ENCODE assay signal across 8 cellular contexts in genomic region chr11:62575156-62575555, GRCh38. TPM values are rescaled to one million over a fixed set of nuclear protein-coding genes. Genes with fewer than 3 reads are reported as not detected.
A peak's percentile ranks its signal among the peaks of the same experiment; 100 is the strongest.
DNase-seq lines count a peak whose midpoint lies in the region; ATAC-seq and TF ChIP-seq lines count a peak whose summit lies in the region.

No MANE protein-coding gene starts in this region.

- CTCF ChIA-PET in SK-N-SH (lab: Yijun Ruan, JAX) = interaction anchor here (0.7 to 1.8 kb wide), 4 partner anchors 14 to 37 kb away, joined by 3 to 5 read pairs (median 3); no protein-coding TSS in a partner anchor

- no peaks in the 10 kb centered on the region for H3K9me3 Mint-ChIP-seq in activated naive CD8-positive, alpha-beta T cell treated with anti-CD3 and anti-CD28 coated beads for 36 hours

- TF ChIP-seq EP300 in SK-N-SH (IDR thresholded peaks at IDR 0.05; ENCODE audit: borderline replicate concordance in 1 of 2, low read depth in 1 of 2, low read length in 1 of 2) (no peak), suprapubic skin (IDR thresholded peaks at IDR 0.05) (no peak)

- peak overlapping the region; percentile 89 for H3K4me3 Mint-ChIP-seq in activated naive CD8-positive, alpha-beta T cell treated with anti-CD3 and anti-CD28 coated beads for 36 hours

- no peaks in the 10 kb centered on the region for H3K9me2 ChIP-seq in SK-N-SH

- H3K27me3 Mint-ChIP-seq in activated naive CD8-positive, alpha-beta T cell treated with anti-CD3 and anti-CD28 coated beads for 36 hours = no peaks in the 10 kb centered on the region

- H4K20me1 ChIP-seq in SK-N-SH (ENCODE audit: insufficient read depth) = peaks cover 22% of the 10 kb centered on the region

- H3K9ac ChIP-seq in SK-N-SH = peak overlapping the region; percentile 82

- H3K27me3 ChIP-seq in SK-N-SH (ENCODE audit: insufficient read depth) = no peaks in the 10 kb centered on the region
- H3K27me3 ChIP-seq in suprapubic skin = no peaks in the 10 kb centered on the region

- no peak for TF ChIP-seq POLR2A in suprapubic skin (IDR thresholded peaks at IDR 0.05)

- H3K9me3 ChIP-seq in SK-N-SH (no peaks in the 10 kb centered on the region), suprapubic skin (no peaks in the 10 kb centered on the region)

- H3K4me2 ChIP-seq in SK-N-SH = peak overlapping the region; percentile 80

- H3K36me3 Mint-ChIP-seq in activated naive CD8-positive, alpha-beta T cell treated with anti-CD3 and anti-CD28 coated beads for 36 hours = peaks cover 48% of the 10 kb centered on the region

- 90% methylated on average over 5 of the region's 17 CpGs for WGBS in SK-N-SH (ENCODE audit: low lambda C conversion rate)
- WGBS in suprapubic skin = 37% methylated on average over 17 of the region's 17 CpGs

- no peak for TF ChIP-seq CTCF in SK-N-SH (IDR thresholded peaks at IDR 0.05)
- no peak for TF ChIP-seq CTCF in suprapubic skin (IDR thresholded peaks at IDR 0.05)

- H3K4me1 Mint-ChIP-seq in activated naive CD8-positive, alpha-beta T cell treated with anti-CD3 and anti-CD28 coated beads for 36 hours = peaks cover 33% of the 10 kb centered on the region

- peaks cover 19 to 28% of the 10 kb centered on the region in 2 experiments; a peak in 3 of 4 replicates for H3K4me1 ChIP-seq in SK-N-SH (ENCODE audit: control insufficient read depth in 1 of 2, insufficient read depth in 2 of 2, low read depth in 1 of 2, low read length in 1 of 2)
- peaks cover 45% of the 10 kb centered on the region for H3K4me1 ChIP-seq in suprapubic skin

- no peak for TF ChIP-seq RAD21 in SK-N-SH (IDR thresholded peaks at IDR 0.05; ENCODE audit: low read length)

- DNase-seq in SK-N-SH (no peak), iPS-NIHi7 (ENCODE audit: extremely low spot score) (peak; percentile 11), suprapubic skin (ENCODE audit: low spot score in 2 of 2) (peak in 1 of 2 donors; percentile 67), KG1 (lab: John Stamatoyannopoulos, UW) (no peak), NCI-H146 treated with DMSO at 0.1 percent for 48 hours (lab: John Stamatoyannopoulos, UW; ENCODE audit: unreplicated experiment) (no peak)
- no peak for DNase-seq in activated naive CD8-positive, alpha-beta T cell treated with anti-CD3 and anti-CD28 coated beads for 36 hours

- H3K4me3 ChIP-seq in SK-N-SH (ENCODE audit: low read depth in 2 of 2, low read length in 1 of 2) (peak overlapping the region in 1 of 2 experiments; percentile 63; a peak in 1 of 4 replicates), suprapubic skin (peak overlapping the region; percentile 92)

- H3F3A ChIP-seq in SK-N-SH (replicated peaks; ENCODE audit: insufficient read depth) = peaks cover 10% of the 10 kb centered on the region

- peaks cover 53% of the 10 kb centered on the region for H3K79me2 ChIP-seq in SK-N-SH (ENCODE audit: insufficient read depth)

- ATAC-seq in SK-N-SH treated with all-trans-retinoic acid at 6 μM for 48 hours = no peak
- no peak for ATAC-seq in GM18498 (IDR thresholded peaks at IDR 0.05; ENCODE audit: unreplicated experiment)

- H3K27ac Mint-ChIP-seq in activated naive CD8-positive, alpha-beta T cell treated with anti-CD3 and anti-CD28 coated beads for 36 hours = peak overlapping the region; percentile 99

- peak overlapping the region; percentile 83 to 87; a peak in 2 of 4 replicates for H3K27ac ChIP-seq in SK-N-SH (ENCODE audit: low read depth in 2 of 2, low read length in 1 of 2)
- peak overlapping the region; percentile 93 for H3K27ac ChIP-seq in suprapubic skin

- H2AFZ ChIP-seq in SK-N-SH (ENCODE audit: low read depth) = no peak overlapping the region

- H3K36me3 ChIP-seq in SK-N-SH (replicated peaks in 1 of 2; ENCODE audit: control insufficient read depth in 1 of 2, insufficient read depth in 2 of 2, low read length in 1 of 2) (peaks cover 34 to 54% of the 10 kb centered on the region in 2 experiments), suprapubic skin (peaks cover 53% of the 10 kb centered on the region)

- POLR2A ChIA-PET in SK-N-SH (lab: Yijun Ruan, JAX) = interaction anchor here (0.9 to 2.0 kb wide), 4 partner anchors 10 to 90 kb away, joined by 3 to 47 read pairs (median 10); partner anchors contain the start of genes C11orf98, CSKMT and TUT1

TF ChIP-seq in SK-N-SH, 30 proteins besides CTCF, POLR2A, EP300 and RAD21 (continues in another document):
- TF ChIP-seq FOSL2 (IDR thresholded peaks at IDR 0.05; ENCODE audit: borderline replicate concordance, low read depth) (no peak), POLR2AphosphoS5 (IDR thresholded peaks at IDR 0.05; ENCODE audit: low read depth, low read length) (no peak), RFX5 (IDR thresholded peaks at IDR 0.05; ENCODE audit: low read length) (no peak), MXI1 (IDR thresholded peaks at IDR 0.05; ENCODE audit: low read depth, low read length) (no peak), FOXJ3 (CRISPR knock-in tag; IDR thresholded peaks at IDR 0.05) (no peak)
- TF ChIP-seq, protein P1, sequence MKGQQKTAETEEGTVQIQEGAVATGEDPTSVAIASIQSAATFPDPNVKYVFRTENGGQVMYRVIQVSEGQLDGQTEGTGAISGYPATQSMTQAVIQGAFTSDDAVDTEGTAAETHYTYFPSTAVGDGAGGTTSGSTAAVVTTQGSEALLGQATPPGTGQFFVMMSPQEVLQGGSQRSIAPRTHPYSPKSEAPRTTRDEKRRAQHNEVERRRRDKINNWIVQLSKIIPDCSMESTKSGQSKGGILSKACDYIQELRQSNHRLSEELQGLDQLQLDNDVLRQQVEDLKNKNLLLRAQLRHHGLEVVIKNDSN (IDR thresholded peaks at IDR 0.05; ENCODE audit: borderline replicate concordance, low read depth) = no peak
- TF ChIP-seq, protein P2, sequence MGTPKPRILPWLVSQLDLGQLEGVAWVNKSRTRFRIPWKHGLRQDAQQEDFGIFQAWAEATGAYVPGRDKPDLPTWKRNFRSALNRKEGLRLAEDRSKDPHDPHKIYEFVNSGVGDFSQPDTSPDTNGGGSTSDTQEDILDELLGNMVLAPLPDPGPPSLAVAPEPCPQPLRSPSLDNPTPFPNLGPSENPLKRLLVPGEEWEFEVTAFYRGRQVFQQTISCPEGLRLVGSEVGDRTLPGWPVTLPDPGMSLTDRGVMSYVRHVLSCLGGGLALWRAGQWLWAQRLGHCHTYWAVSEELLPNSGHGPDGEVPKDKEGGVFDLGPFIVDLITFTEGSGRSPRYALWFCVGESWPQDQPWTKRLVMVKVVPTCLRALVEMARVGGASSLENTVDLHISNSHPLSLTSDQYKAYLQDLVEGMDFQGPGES (IDR thresholded peaks at IDR 0.05; ENCODE audit: low read depth, low read length) = no peak

TF ChIP-seq in SK-N-SH treated with all-trans-retinoic acid at 6 μM for 48 hours, 23 proteins besides CTCF, POLR2A, EP300 and RAD21:
- TF ChIP-seq ARNTL (CRISPR knock-in tag; IDR thresholded peaks at IDR 0.05; ENCODE audit: borderline replicate concordance, low read depth) (no peak), GLIS3 (CRISPR knock-in tag; IDR thresholded peaks at IDR 0.05) (no peak), CSDC2 (CRISPR knock-in tag; IDR thresholded peaks at IDR 0.05) (no peak), ISL1 (CRISPR knock-in tag; IDR thresholded peaks at IDR 0.05) (no peak)
- TF ChIP-seq, protein P3, sequence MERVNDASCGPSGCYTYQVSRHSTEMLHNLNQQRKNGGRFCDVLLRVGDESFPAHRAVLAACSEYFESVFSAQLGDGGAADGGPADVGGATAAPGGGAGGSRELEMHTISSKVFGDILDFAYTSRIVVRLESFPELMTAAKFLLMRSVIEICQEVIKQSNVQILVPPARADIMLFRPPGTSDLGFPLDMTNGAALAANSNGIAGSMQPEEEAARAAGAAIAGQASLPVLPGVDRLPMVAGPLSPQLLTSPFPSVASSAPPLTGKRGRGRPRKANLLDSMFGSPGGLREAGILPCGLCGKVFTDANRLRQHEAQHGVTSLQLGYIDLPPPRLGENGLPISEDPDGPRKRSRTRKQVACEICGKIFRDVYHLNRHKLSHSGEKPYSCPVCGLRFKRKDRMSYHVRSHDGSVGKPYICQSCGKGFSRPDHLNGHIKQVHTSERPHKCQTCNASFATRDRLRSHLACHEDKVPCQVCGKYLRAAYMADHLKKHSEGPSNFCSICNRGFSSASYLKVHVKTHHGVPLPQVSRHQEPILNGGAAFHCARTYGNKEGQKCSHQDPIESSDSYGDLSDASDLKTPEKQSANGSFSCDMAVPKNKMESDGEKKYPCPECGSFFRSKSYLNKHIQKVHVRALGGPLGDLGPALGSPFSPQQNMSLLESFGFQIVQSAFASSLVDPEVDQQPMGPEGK (CRISPR knock-in tag; IDR thresholded peaks at IDR 0.05; ENCODE audit: borderline replicate concordance) = no peak

RNA-seq across cellular contexts. Expression of gene EEF1G, which starts 1.5 kb away (rescaled TPM):
- polyA plus RNA-seq in SK-N-SH (2012; rRNA removed) = 1,853 and 2,105 TPM in 2 replicates
- polyA plus RNA-seq in SK-N-SH (2012; cell fraction: cytosol; rRNA removed) = 1,837 and 2,039 TPM in 2 replicates
- 604 and 627 TPM in 2 replicates for polyA plus RNA-seq in SK-N-SH (2012; cell fraction: nucleus; rRNA removed)
- total RNA-seq in activated naive CD8-positive, alpha-beta T cell treated with anti-CD3 and anti-CD28 coated beads for 36 hours = 1,000 to 10,000 TPM; 1,924 to 1,929 TPM
- 1,000 to 10,000 TPM; 1,221 to 2,946 (median 2,495) TPM for total RNA-seq in suprapubic skin

RNA-seq across cellular contexts. Expression of gene TUT1, which starts 16.2 kb away (rescaled TPM):
- 27.3 and 30.0 TPM in 2 replicates for polyA plus RNA-seq in SK-N-SH (2012; rRNA removed)
- polyA plus RNA-seq in SK-N-SH (2012; cell fraction: cytosol; rRNA removed) = 10.5 and 13.8 TPM in 2 replicates
- 97.9 and 105 TPM in 2 replicates for polyA plus RNA-seq in SK-N-SH (2012; cell fraction: nucleus; rRNA removed)
- 10 to 100 TPM; 29.1 to 32.2 TPM for total RNA-seq in activated naive CD8-positive, alpha-beta T cell treated with anti-CD3 and anti-CD28 coated beads for 36 hours
- total RNA-seq in suprapubic skin = 10 to 100 TPM in 3 of 4 donors, 1 to 10 TPM in 1; 8.0 to 16.3 (median 12.5) TPM

RNA-seq across cellular contexts. Expression of gene MTA2, which starts 26.5 kb away (rescaled TPM):
- polyA plus RNA-seq in SK-N-SH (2012; rRNA removed) = 18.4 and 20.6 TPM in 2 replicates
- polyA plus RNA-seq in SK-N-SH (2012; cell fraction: cytosol; rRNA removed) = 12.7 and 15.6 TPM in 2 replicates
- 57.9 and 72.2 TPM in 2 replicates for polyA plus RNA-seq in SK-N-SH (2012; cell fraction: nucleus; rRNA removed)
- total RNA-seq in activated naive CD8-positive, alpha-beta T cell treated with anti-CD3 and anti-CD28 coated beads for 36 hours = 100 to 1,000 TPM; 196 to 200 TPM
- 100 to 1,000 TPM; 107 to 125 (median 110) TPM for total RNA-seq in suprapubic skin

RNA-seq across cellular contexts. Expression of gene AHNAK, which starts 28.6 kb away (rescaled TPM):
- polyA plus RNA-seq in SK-N-SH (2012; rRNA removed) = 57.8 and 62.3 TPM in 2 replicates
- 49.7 and 55.0 TPM in 2 replicates for polyA plus RNA-seq in SK-N-SH (2012; cell fraction: cytosol; rRNA removed)
- 78.7 and 115 TPM in 2 replicates for polyA plus RNA-seq in SK-N-SH (2012; cell fraction: nucleus; rRNA removed)
- total RNA-seq in activated naive CD8-positive, alpha-beta T cell treated with anti-CD3 and anti-CD28 coated beads for 36 hours = 10 to 100 TPM; 12.3 to 12.5 TPM
- 1,000 to 10,000 TPM; 1,174 to 1,475 (median 1,322) TPM for total RNA-seq in suprapubic skin

RNA-seq across cellular contexts. Expression of gene EML3, which starts 37.4 kb away (rescaled TPM):
- 43.0 and 47.8 TPM in 2 replicates for polyA plus RNA-seq in SK-N-SH (2012; rRNA removed)
- 14.5 and 19.5 TPM in 2 replicates for polyA plus RNA-seq in SK-N-SH (2012; cell fraction: cytosol; rRNA removed)
- polyA plus RNA-seq in SK-N-SH (2012; cell fraction: nucleus; rRNA removed) = 247 and 252 TPM in 2 replicates
- 100 to 1,000 TPM; 112 to 121 TPM for total RNA-seq in activated naive CD8-positive, alpha-beta T cell treated with anti-CD3 and anti-CD28 coated beads for 36 hours
- 10 to 100 TPM; 43.1 to 74.8 (median 55.8) TPM for total RNA-seq in suprapubic skin
